ENCODE assay signal across 2 cellular contexts in the genomic region with DNA sequence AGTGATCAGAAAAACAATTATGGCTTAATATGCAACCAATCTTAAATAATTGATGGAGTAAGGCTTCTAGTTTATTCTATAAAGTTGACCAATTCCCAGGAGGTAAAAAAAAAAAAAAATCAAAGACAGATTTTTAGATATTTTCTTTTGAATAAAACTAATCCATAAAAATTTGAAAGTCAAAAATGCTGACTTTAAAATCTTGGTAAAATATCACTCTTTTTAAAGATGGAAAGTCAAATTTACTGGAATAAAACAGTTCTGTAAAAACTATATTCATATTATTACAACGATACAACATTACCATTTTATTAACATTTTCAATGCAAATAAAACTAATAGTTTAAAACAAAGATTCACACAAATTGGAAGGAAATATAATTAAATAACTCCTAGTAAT.
A peak's percentile ranks its signal among the peaks of the same experiment; 100 is the strongest.
TF ChIP-seq lines count a peak whose summit lies in the region.

No MANE protein-coding gene starts in this region.

TF ChIP-seq in K562, 482 proteins besides CTCF, POLR2A, EP300 and RAD21 (continued from another document):
- TF ChIP-seq, protein P1, sequence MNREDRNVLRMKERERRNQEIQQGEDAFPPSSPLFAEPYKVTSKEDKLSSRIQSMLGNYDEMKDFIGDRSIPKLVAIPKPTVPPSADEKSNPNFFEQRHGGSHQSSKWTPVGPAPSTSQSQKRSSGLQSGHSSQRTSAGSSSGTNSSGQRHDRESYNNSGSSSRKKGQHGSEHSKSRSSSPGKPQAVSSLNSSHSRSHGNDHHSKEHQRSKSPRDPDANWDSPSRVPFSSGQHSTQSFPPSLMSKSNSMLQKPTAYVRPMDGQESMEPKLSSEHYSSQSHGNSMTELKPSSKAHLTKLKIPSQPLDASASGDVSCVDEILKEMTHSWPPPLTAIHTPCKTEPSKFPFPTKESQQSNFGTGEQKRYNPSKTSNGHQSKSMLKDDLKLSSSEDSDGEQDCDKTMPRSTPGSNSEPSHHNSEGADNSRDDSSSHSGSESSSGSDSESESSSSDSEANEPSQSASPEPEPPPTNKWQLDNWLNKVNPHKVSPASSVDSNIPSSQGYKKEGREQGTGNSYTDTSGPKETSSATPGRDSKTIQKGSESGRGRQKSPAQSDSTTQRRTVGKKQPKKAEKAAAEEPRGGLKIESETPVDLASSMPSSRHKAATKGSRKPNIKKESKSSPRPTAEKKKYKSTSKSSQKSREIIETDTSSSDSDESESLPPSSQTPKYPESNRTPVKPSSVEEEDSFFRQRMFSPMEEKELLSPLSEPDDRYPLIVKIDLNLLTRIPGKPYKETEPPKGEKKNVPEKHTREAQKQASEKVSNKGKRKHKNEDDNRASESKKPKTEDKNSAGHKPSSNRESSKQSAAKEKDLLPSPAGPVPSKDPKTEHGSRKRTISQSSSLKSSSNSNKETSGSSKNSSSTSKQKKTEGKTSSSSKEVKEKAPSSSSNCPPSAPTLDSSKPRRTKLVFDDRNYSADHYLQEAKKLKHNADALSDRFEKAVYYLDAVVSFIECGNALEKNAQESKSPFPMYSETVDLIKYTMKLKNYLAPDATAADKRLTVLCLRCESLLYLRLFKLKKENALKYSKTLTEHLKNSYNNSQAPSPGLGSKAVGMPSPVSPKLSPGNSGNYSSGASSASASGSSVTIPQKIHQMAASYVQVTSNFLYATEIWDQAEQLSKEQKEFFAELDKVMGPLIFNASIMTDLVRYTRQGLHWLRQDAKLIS (CRISPR knock-in tag; IDR thresholded peaks at IDR 0.05), result no peak
- no peak for TF ChIP-seq HDGF (IDR thresholded peaks at IDR 0.05)
- no peak for TF ChIP-seq MED1 (CRISPR knock-in tag; IDR thresholded peaks at IDR 0.05; ENCODE audit: borderline replicate concordance)
- TF ChIP-seq, protein P2, sequence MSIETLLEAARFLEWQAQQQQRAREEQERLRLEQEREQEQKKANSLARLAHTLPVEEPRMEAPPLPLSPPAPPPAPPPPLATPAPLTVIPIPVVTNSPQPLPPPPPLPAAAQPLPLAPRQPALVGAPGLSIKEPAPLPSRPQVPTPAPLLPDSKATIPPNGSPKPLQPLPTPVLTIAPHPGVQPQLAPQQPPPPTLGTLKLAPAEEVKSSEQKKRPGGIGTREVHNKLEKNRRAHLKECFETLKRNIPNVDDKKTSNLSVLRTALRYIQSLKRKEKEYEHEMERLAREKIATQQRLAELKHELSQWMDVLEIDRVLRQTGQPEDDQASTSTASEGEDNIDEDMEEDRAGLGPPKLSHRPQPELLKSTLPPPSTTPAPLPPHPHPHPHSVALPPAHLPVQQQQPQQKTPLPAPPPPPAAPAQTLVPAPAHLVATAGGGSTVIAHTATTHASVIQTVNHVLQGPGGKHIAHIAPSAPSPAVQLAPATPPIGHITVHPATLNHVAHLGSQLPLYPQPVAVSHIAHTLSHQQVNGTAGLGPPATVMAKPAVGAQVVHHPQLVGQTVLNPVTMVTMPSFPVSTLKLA (conservative IDR thresholded peaks at IDR 0.05), result no peak
- TF ChIP-seq SREBF1 (IDR thresholded peaks at IDR 0.05; ENCODE audit: borderline replicate concordance, low read depth, low read length), result no peak
- peak; percentile 53; the same call in 1 of the 2 replicates for TF ChIP-seq C11orf30 (IDR thresholded peaks at IDR 0.05; ENCODE audit: low read depth)
- TF ChIP-seq SAFB (IDR thresholded peaks at IDR 0.05; ENCODE audit: borderline replicate concordance, low read depth, low read length), result no peak
TF ChIP-seq in K562: peak in this region for 2.

TF ChIP-seq in neural cell, 6 proteins besides CTCF, POLR2A, EP300 and RAD21 (continued from another document):
- no peak for TF ChIP-seq EZH2 (IDR thresholded peaks at IDR 0.05; ENCODE audit: borderline replicate concordance, insufficient read depth, low read length, poor library complexity, severe bottlenecking)
- TF ChIP-seq TAF1 (IDR thresholded peaks at IDR 0.05; ENCODE audit: low read depth), result no peak
- TF ChIP-seq SMC3 (conservative IDR thresholded peaks at IDR 0.05; ENCODE audit: poor library complexity), result no peak
- TF ChIP-seq, protein P3, sequence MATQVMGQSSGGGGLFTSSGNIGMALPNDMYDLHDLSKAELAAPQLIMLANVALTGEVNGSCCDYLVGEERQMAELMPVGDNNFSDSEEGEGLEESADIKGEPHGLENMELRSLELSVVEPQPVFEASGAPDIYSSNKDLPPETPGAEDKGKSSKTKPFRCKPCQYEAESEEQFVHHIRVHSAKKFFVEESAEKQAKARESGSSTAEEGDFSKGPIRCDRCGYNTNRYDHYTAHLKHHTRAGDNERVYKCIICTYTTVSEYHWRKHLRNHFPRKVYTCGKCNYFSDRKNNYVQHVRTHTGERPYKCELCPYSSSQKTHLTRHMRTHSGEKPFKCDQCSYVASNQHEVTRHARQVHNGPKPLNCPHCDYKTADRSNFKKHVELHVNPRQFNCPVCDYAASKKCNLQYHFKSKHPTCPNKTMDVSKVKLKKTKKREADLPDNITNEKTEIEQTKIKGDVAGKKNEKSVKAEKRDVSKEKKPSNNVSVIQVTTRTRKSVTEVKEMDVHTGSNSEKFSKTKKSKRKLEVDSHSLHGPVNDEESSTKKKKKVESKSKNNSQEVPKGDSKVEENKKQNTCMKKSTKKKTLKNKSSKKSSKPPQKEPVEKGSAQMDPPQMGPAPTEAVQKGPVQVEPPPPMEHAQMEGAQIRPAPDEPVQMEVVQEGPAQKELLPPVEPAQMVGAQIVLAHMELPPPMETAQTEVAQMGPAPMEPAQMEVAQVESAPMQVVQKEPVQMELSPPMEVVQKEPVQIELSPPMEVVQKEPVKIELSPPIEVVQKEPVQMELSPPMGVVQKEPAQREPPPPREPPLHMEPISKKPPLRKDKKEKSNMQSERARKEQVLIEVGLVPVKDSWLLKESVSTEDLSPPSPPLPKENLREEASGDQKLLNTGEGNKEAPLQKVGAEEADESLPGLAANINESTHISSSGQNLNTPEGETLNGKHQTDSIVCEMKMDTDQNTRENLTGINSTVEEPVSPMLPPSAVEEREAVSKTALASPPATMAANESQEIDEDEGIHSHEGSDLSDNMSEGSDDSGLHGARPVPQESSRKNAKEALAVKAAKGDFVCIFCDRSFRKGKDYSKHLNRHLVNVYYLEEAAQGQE (IDR thresholded peaks at IDR 0.05; ENCODE audit: borderline replicate concordance), result no peak
- no peak for TF ChIP-seq POLR2AphosphoS5 (IDR thresholded peaks at IDR 0.05)
